Comparison of ENCODE assay signal across 24 cellular contexts in the genomic region with DNA sequence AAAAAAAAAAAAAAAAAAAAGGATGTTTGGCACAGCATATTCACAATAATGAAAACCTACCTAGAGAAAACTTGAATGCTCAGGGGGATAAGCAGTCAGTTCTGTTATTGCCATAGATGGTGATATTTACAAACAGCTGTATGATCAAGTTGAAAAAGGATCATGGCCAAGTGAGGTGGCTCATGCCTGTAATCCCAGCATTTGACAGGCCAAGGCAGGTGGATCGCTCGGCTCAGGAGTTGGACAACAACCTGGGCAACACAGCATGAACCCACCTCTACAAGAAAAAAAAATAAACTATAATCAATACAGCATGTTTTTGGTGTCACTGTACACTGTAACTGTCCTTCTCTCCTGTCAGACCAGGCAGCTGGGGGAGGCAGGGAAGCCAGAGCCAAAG. TPM values are rescaled to one million over a fixed set of nuclear protein-coding genes. Genes with fewer than 3 reads are reported as not detected.
"Had no signal": no experiment of that assay in that cellular context is flagged by ENCODE, and none has a peak within 500 bp of the region (broad histone marks: within the 10 kb centered on the region; RNA-seq: fewer than 3 reads in every experiment).

No MANE protein-coding gene starts in this region.

- H3K27ac Mint-ChIP-seq: natural killer cell; stimulated activated naive CD8-positive, alpha-beta T cell treated with anti-CD3 and anti-CD28 coated beads, Interleukin-15, Interleukin-2, amounts not matched to agents 100 ng/mL and 50 ng/mL, for 24 hours had no signal

- H3K4me1 ChIP-seq: heart right ventricle, left lung, lower lobe of right lung, right atrium auricular region, right lobe of liver, suprapubic skin, tibial artery, upper lobe of right lung had no signal

- H3K36me3 Mint-ChIP-seq: natural killer cell had no signal

- H3K27me3 ChIP-seq: heart right ventricle, left lung, ovary, right atrium auricular region, right lobe of liver, suprapubic skin, tibial artery, upper lobe of right lung had no signal

- H3K4me3 ChIP-seq: heart right ventricle, left lung, lower lobe of right lung, ovary, right atrium auricular region, right lobe of liver, skin epidermis, suprapubic skin, thoracic aorta, tibial artery, upper lobe of right lung had no signal

- H3K36me3 ChIP-seq: ovary had no signal

- ATAC-seq: heart right ventricle, left colon, left lung, lower lobe of right lung, natural killer cell had no signal

- H3K27me3 Mint-ChIP-seq: progenitor cell of endocrine pancreas; stimulated activated naive CD8-positive, alpha-beta T cell treated with anti-CD3 and anti-CD28 coated beads, Interleukin-15, Interleukin-2, amounts not matched to agents 100 ng/mL and 50 ng/mL, for 24 hours had no signal

- DNase-seq: heart right ventricle; hippocampal formation; left colon; lower lobe of right lung; mammary epithelial cell; mesenchymal stem cell; natural killer cell; ovary; right lobe of liver; stimulated activated CD4-positive, alpha-beta T cell treated with anti-CD3 and anti-CD28 coated beads, Interleukin-12 subunit alpha, Interleukin-12 subunit beta, amount 100 ng/mL, for 4 hours; stimulated activated CD4-positive, alpha-beta T cell treated with anti-CD3 and anti-CD28 coated beads, Interleukin-15, amount 100 ng/mL, for 24 hours; stimulated activated CD4-positive, alpha-beta T cell treated with anti-CD3 and anti-CD28 coated beads, Interleukin-2, amount 100 ng/mL, for 24 hours; stimulated activated CD4-positive, alpha-beta T cell treated with anti-CD3 and anti-CD28 coated beads, Interleukin-4, amount 100 ng/mL, for 1 hour; stimulated activated naive CD4-positive, alpha-beta T cell; tibial artery; trophoblast cell; upper lobe of right lung had no signal

- H3K4me3 Mint-ChIP-seq: natural killer cell; stimulated activated naive CD8-positive, alpha-beta T cell treated with anti-CD3 and anti-CD28 coated beads, Interleukin-15, Interleukin-2, amounts not matched to agents 100 ng/mL and 50 ng/mL, for 24 hours had no signal

- H3K9me3 ChIP-seq: heart right ventricle, left lung, lower lobe of right lung, ovary, right atrium auricular region, right lobe of liver, suprapubic skin, thoracic aorta, tibial artery, upper lobe of right lung had no signal

- H3K27ac ChIP-seq: heart right ventricle, left lung, lower lobe of right lung, ovary, right atrium auricular region, right lobe of liver, skin epidermis, suprapubic skin, thoracic aorta, tibial artery, upper lobe of right lung had no signal

- H3K9me3 Mint-ChIP-seq: natural killer cell; stimulated activated naive CD8-positive, alpha-beta T cell treated with anti-CD3 and anti-CD28 coated beads, Interleukin-15, Interleukin-2, amounts not matched to agents 100 ng/mL and 50 ng/mL, for 24 hours had no signal

- H3K4me1 Mint-ChIP-seq: natural killer cell had no signal

RNA-seq across cellular contexts. Expression of a gene that starts 19.3 kb away (rescaled TPM):
- total RNA-seq: thoracic aorta had no signal
